In genomic region chr1:173870252-173871075, GRCh38 we compare ENCODE assay signal across 8 cellular contexts. TPM values are rescaled to one million over a fixed set of nuclear protein-coding genes. Genes with fewer than 3 reads are reported as not detected.
DNase-seq lines count a peak whose midpoint lies in the region; ATAC-seq lines count a peak whose summit lies in the region.

No MANE protein-coding gene starts in this region.

- peak; percentile 52 for DNase-seq in activated CD4-positive, alpha-beta T cell treated with anti-CD3 and anti-CD28 coated beads, Interleukin-2, amount 10 ng/mL, durations not matched to agents 7 days and 5 days
- DNase-seq in activated CD4-positive, alpha-beta T cell treated with anti-CD3 and anti-CD28 coated beads, Interleukin-2, amount 50 U/mL, for 1 hour, result no peak
- DNase-seq in NCI-H2081 treated with DMSO at 0.1 percent for 48 hours (lab: John Stamatoyannopoulos, UW) (peak; percentile 25), dermis blood vessel endothelial cell (peak; percentile 79), NCI-H128 (lab: John Stamatoyannopoulos, UW; ENCODE audit: unreplicated experiment) (no peak), retina (no peak), NCI-H345 (lab: John Stamatoyannopoulos, UW) (no peak)
- peak in 1 of 2 donors; percentile 53 for DNase-seq in stimulated activated naive CD8-positive, alpha-beta T cell treated with anti-CD3 and anti-CD28 coated beads, Interleukin-15, amount 100 ng/mL, for 72 hours

- CTCF ChIA-PET in activated CD4-positive, alpha-beta T cell treated with anti-CD3 and anti-CD28 coated beads, Interleukin-2, amount 10 ng/mL, durations not matched to agents 7 days and 5 days (lab: Charles Lee), result interaction anchor here (0.6 to 0.9 kb wide), 3 partner anchors 10 to 79 kb away, joined by 3 read pairs; no protein-coding TSS in a partner anchor

- peaks cover 44% of the 10 kb centered on the region for H3K36me3 Mint-ChIP-seq in activated CD4-positive, alpha-beta T cell treated with anti-CD3 and anti-CD28 coated beads, Interleukin-2, amount 10 ng/mL, durations not matched to agents 7 days and 5 days (ENCODE audit: low read depth)

- H3K4me1 Mint-ChIP-seq in activated CD4-positive, alpha-beta T cell treated with anti-CD3 and anti-CD28 coated beads, Interleukin-2, amount 10 ng/mL, durations not matched to agents 7 days and 5 days, result peaks cover 52% of the 10 kb centered on the region
- H3K4me1 Mint-ChIP-seq in stimulated activated naive CD8-positive, alpha-beta T cell treated with anti-CD3 and anti-CD28 coated beads, Interleukin-15, amount 100 ng/mL, for 72 hours, result peaks cover 43% of the 10 kb centered on the region

- no peaks in the 10 kb centered on the region for H3K9me3 Mint-ChIP-seq in activated CD4-positive, alpha-beta T cell treated with anti-CD3 and anti-CD28 coated beads, Interleukin-2, amount 10 ng/mL, durations not matched to agents 7 days and 5 days
- H3K9me3 Mint-ChIP-seq in stimulated activated naive CD8-positive, alpha-beta T cell treated with anti-CD3 and anti-CD28 coated beads, Interleukin-15, amount 100 ng/mL, for 72 hours, result no peaks in the 10 kb centered on the region

- peak overlapping the region; percentile 96 for H3K27ac Mint-ChIP-seq in activated CD4-positive, alpha-beta T cell treated with anti-CD3 and anti-CD28 coated beads, Interleukin-2, amount 10 ng/mL, durations not matched to agents 7 days and 5 days
- peak overlapping the region; percentile 48 to 89 for H3K27ac Mint-ChIP-seq in stimulated activated naive CD8-positive, alpha-beta T cell treated with anti-CD3 and anti-CD28 coated beads, Interleukin-15, amount 100 ng/mL, for 72 hours

- H3K27me3 Mint-ChIP-seq in activated CD4-positive, alpha-beta T cell treated with anti-CD3 and anti-CD28 coated beads, Interleukin-2, amount 10 ng/mL, durations not matched to agents 7 days and 5 days, result no peaks in the 10 kb centered on the region
- H3K27me3 Mint-ChIP-seq in stimulated activated naive CD8-positive, alpha-beta T cell treated with anti-CD3 and anti-CD28 coated beads, Interleukin-15, amount 100 ng/mL, for 72 hours, result no peaks in the 10 kb centered on the region

- POLR2A ChIA-PET in activated CD4-positive, alpha-beta T cell treated with anti-CD3 and anti-CD28 coated beads, Interleukin-2, amount 10 ng/mL, durations not matched to agents 7 days and 5 days (lab: Charles Lee), result interaction anchor here (0.5 kb wide), 1 partner anchor 1044 kb away, joined by 3 read pairs; no protein-coding TSS in a partner anchor

- ATAC-seq in stimulated activated naive CD8-positive, alpha-beta T cell treated with anti-CD3 and anti-CD28 coated beads, Interleukin-15, amount 100 ng/mL, for 72 hours, result peak; percentile 4

- peak overlapping the region; percentile 95 for H3K4me3 Mint-ChIP-seq in activated CD4-positive, alpha-beta T cell treated with anti-CD3 and anti-CD28 coated beads, Interleukin-2, amount 10 ng/mL, durations not matched to agents 7 days and 5 days
- peak overlapping the region; percentile 41 to 93 for H3K4me3 Mint-ChIP-seq in stimulated activated naive CD8-positive, alpha-beta T cell treated with anti-CD3 and anti-CD28 coated beads, Interleukin-15, amount 100 ng/mL, for 72 hours

RNA-seq across cellular contexts. Expression of gene ZBTB37, which starts 2.3 kb away (rescaled TPM):
- 10 to 100 TPM; 10.2 to 10.9 TPM for total RNA-seq in activated CD4-positive, alpha-beta T cell treated with anti-CD3 and anti-CD28 coated beads, Interleukin-2, amount 10 ng/mL, durations not matched to agents 7 days and 5 days
- total RNA-seq in dermis blood vessel endothelial cell, result 5.5 and 6.0 TPM in 2 replicates

RNA-seq across cellular contexts. Expression of gene GAS5, which starts 2.7 kb away (rescaled TPM):
- total RNA-seq in activated CD4-positive, alpha-beta T cell treated with anti-CD3 and anti-CD28 coated beads, Interleukin-2, amount 10 ng/mL, durations not matched to agents 7 days and 5 days, result 100 to 1,000 TPM; 328 to 370 TPM
- total RNA-seq in dermis blood vessel endothelial cell, result 180 and 432 TPM in 2 replicates

RNA-seq across cellular contexts. Expression of gene CENPL, which starts 45.8 kb away (rescaled TPM):
- total RNA-seq in activated CD4-positive, alpha-beta T cell treated with anti-CD3 and anti-CD28 coated beads, Interleukin-2, amount 10 ng/mL, durations not matched to agents 7 days and 5 days, result 10 to 100 TPM; 35.5 to 39.7 TPM
- 13.4 and 19.6 TPM in 2 replicates for total RNA-seq in dermis blood vessel endothelial cell

RNA-seq across cellular contexts. Expression of gene DARS2, which starts 46.0 kb away (rescaled TPM):
- total RNA-seq in activated CD4-positive, alpha-beta T cell treated with anti-CD3 and anti-CD28 coated beads, Interleukin-2, amount 10 ng/mL, durations not matched to agents 7 days and 5 days, result 10 to 100 TPM; 28.1 to 30.8 TPM
- total RNA-seq in dermis blood vessel endothelial cell, result 13.8 and 31.8 TPM in 2 replicates

RNA-seq across cellular contexts. Expression of gene SERPINC1, which starts 46.7 kb away (rescaled TPM):
- total RNA-seq in activated CD4-positive, alpha-beta T cell treated with anti-CD3 and anti-CD28 coated beads, Interleukin-2, amount 10 ng/mL, durations not matched to agents 7 days and 5 days, result under 1 TPM; 0.17 TPM
- 0.05 TPM in 1 of 2 replicates, not detected in the other for total RNA-seq in dermis blood vessel endothelial cell

Comparison
In these comparisons a context has a peak if more than half of its experiments do, and no peak if none do; other contexts are left out.
1. DNase-seq: peak in activated CD4-positive, alpha-beta T cell treated with anti-CD3 and anti-CD28 coated beads, Interleukin-2, amount 10 ng/mL, durations not matched to agents 7 days and 5 days (single experiment), NCI-H2081 treated with DMSO at 0.1 percent for 48 hours (single experiment) and dermis blood vessel endothelial cell (single experiment); none in activated CD4-positive, alpha-beta T cell treated with anti-CD3 and anti-CD28 coated beads, Interleukin-2, amount 50 U/mL, for 1 hour (single experiment), NCI-H128 (single experiment), retina (single experiment) and NCI-H345 (single experiment).